16 cellular contexts compared by ENCODE assay signal in genomic region chr12:101666017-101666728, GRCh38. TPM values are rescaled to one million over a fixed set of nuclear protein-coding genes. Genes with fewer than 3 reads are reported as not detected.
DNase-seq lines count a peak whose midpoint lies in the region; ATAC-seq, FAIRE-seq and TF ChIP-seq lines count a peak whose summit lies in the region.
"Had no signal": no experiment of that assay in that cellular context is flagged by ENCODE, and none has a peak within 500 bp of the region (broad histone marks: within the 10 kb centered on the region; RNA-seq: fewer than 3 reads in every experiment).

No MANE protein-coding gene starts in this region.

- no peaks in the 10 kb centered on the region for H3K9me2 ChIP-seq in GM23338 (ENCODE audit: insufficient read depth)

- H3K4me1 Mint-ChIP-seq in GM23338, result peaks cover 34% of the 10 kb centered on the region
- peaks cover 8% of the 10 kb centered on the region for H3K4me1 Mint-ChIP-seq in central memory CD8-positive, alpha-beta T cell
- peaks cover 10% of the 10 kb centered on the region for H3K4me1 Mint-ChIP-seq in nephron progenitor cell
- H3K4me1 Mint-ChIP-seq in stimulated activated memory B cell treated with anti-CD40 and anti-IgM and Interleukin-4, amounts not matched to agents 10 μg/mL and 1 μg/mL and 100 μg/mL, for 72 hours, result peaks cover 12% of the 10 kb centered on the region
- H3K4me1 Mint-ChIP-seq in activated CD4-positive, alpha-beta T cell treated with anti-CD3 and anti-CD28 coated beads for 36 hours, result peaks cover 11% of the 10 kb centered on the region

- H3K36me3 Mint-ChIP-seq in GM23338 (ENCODE audit: low read depth) (no peaks in the 10 kb centered on the region), nephron progenitor cell (ENCODE audit: low read depth) (no peaks in the 10 kb centered on the region)
- peaks cover 3% of the 10 kb centered on the region for H3K36me3 Mint-ChIP-seq in central memory CD8-positive, alpha-beta T cell (ENCODE audit: insufficient read depth)
- no peaks in the 10 kb centered on the region for H3K36me3 Mint-ChIP-seq in stimulated activated memory B cell treated with anti-CD40 and anti-IgM and Interleukin-4, amounts not matched to agents 10 μg/mL and 1 μg/mL and 100 μg/mL, for 72 hours
- no peaks in the 10 kb centered on the region for H3K36me3 Mint-ChIP-seq in activated CD4-positive, alpha-beta T cell treated with anti-CD3 and anti-CD28 coated beads for 36 hours (ENCODE audit: low read depth)
- H3K36me3 Mint-ChIP-seq: CD8-positive, alpha-beta T cell had no signal

- no peaks in the 10 kb centered on the region for H3F3A ChIP-seq in GM23338 (replicated peaks; ENCODE audit: low read depth)

- H2AFZ ChIP-seq in GM23338, result peak overlapping the region; percentile 86

- H3K79me2 ChIP-seq in GM23338 (replicated peaks; ENCODE audit: insufficient read depth), result no peaks in the 10 kb centered on the region

- H3K27ac Mint-ChIP-seq in GM23338 (peak overlapping the region; percentile 78; the same call in 1 of the 2 replicates), nephron progenitor cell (peak overlapping the region; percentile 60)
- H3K27ac Mint-ChIP-seq in central memory CD8-positive, alpha-beta T cell (ENCODE audit: low read depth), result peak overlapping the region; percentile 8
- H3K27ac Mint-ChIP-seq in stimulated activated memory B cell treated with anti-CD40 and anti-IgM and Interleukin-4, amounts not matched to agents 10 μg/mL and 1 μg/mL and 100 μg/mL, for 72 hours, result peak overlapping the region; percentile 23
- no peak overlapping the region for H3K27ac Mint-ChIP-seq in activated CD4-positive, alpha-beta T cell treated with anti-CD3 and anti-CD28 coated beads for 36 hours
- H3K27ac Mint-ChIP-seq: CD8-positive, alpha-beta T cell had no signal

- no peaks in the 10 kb centered on the region for H3K36me3 ChIP-seq in GM23338 (ENCODE audit: insufficient read depth)
- H3K36me3 ChIP-seq: Peyer's patch had no signal

- peak overlapping the region; percentile 29; the same call in 1 of the 2 replicates for H3K4me2 ChIP-seq in GM23338
- H3K4me2 ChIP-seq: KMS-11 had no signal

- H3K9me3 Mint-ChIP-seq in GM23338, result no peaks in the 10 kb centered on the region
- H3K9me3 Mint-ChIP-seq in central memory CD8-positive, alpha-beta T cell, result no peaks in the 10 kb centered on the region
- H3K9me3 Mint-ChIP-seq in nephron progenitor cell, result no peaks in the 10 kb centered on the region
- H3K9me3 Mint-ChIP-seq in stimulated activated memory B cell treated with anti-CD40 and anti-IgM and Interleukin-4, amounts not matched to agents 10 μg/mL and 1 μg/mL and 100 μg/mL, for 72 hours, result no peaks in the 10 kb centered on the region
- H3K9me3 Mint-ChIP-seq in activated CD4-positive, alpha-beta T cell treated with anti-CD3 and anti-CD28 coated beads for 36 hours (ENCODE audit: low read depth), result no peaks in the 10 kb centered on the region
- H3K9me3 Mint-ChIP-seq: CD8-positive, alpha-beta T cell had no signal

- DNase-seq in GM23338 (ENCODE audit: low spot score) (no peak), nephron progenitor cell (peak; percentile 27), RCC 7860 (ENCODE audit: low spot score) (no peak)
- DNase-seq in central memory CD8-positive, alpha-beta T cell (ENCODE audit: low spot score in 2 of 2), result no peak
- DNase-seq in activated CD4-positive, alpha-beta T cell treated with anti-CD3 and anti-CD28 coated beads for 36 hours, result no peak
- DNase-seq: AML-193; CD8-positive, alpha-beta T cell; NCI-H1092; NCI-H1694; NCI-H446; Peyer's patch; SHP77 had no signal

- TF ChIP-seq CTCF in GM23338 (conservative IDR thresholded peaks at IDR 0.05; ENCODE audit: low read depth in 2 of 2) (no peak), nephron progenitor cell (IDR thresholded peaks at IDR 0.05) (no peak)

- no peak overlapping the region; the same call in 2 of the 3 replicates for H3K4me3 Mint-ChIP-seq in GM23338
- no peak overlapping the region for H3K4me3 Mint-ChIP-seq in central memory CD8-positive, alpha-beta T cell
- no peak overlapping the region for H3K4me3 Mint-ChIP-seq in nephron progenitor cell
- H3K4me3 Mint-ChIP-seq in stimulated activated memory B cell treated with anti-CD40 and anti-IgM and Interleukin-4, amounts not matched to agents 10 μg/mL and 1 μg/mL and 100 μg/mL, for 72 hours, result no peak overlapping the region
- H3K4me3 Mint-ChIP-seq in activated CD4-positive, alpha-beta T cell treated with anti-CD3 and anti-CD28 coated beads for 36 hours, result no peak overlapping the region
- H3K4me3 Mint-ChIP-seq: CD8-positive, alpha-beta T cell had no signal

- ATAC-seq in GM23338 (peak; percentile 33), GM18870 (IDR thresholded peaks at IDR 0.05; ENCODE audit: unreplicated experiment) (no peak)
- ATAC-seq in central memory CD8-positive, alpha-beta T cell (replicated peaks; ENCODE audit: extremely low read depth, poor library complexity, severe bottlenecking), result no peak
- no peak for ATAC-seq in stimulated activated memory B cell treated with anti-CD40 and anti-IgM and Interleukin-4, amounts not matched to agents 10 μg/mL and 1 μg/mL and 100 μg/mL, for 72 hours
- no peak for ATAC-seq in activated CD4-positive, alpha-beta T cell treated with anti-CD3 and anti-CD28 coated beads for 36 hours
- ATAC-seq: CD8-positive, alpha-beta T cell had no signal

- no peaks in the 10 kb centered on the region for H4K20me1 ChIP-seq in GM23338 (replicated peaks; ENCODE audit: insufficient read depth)

- POLR2A ChIA-PET in activated CD4-positive, alpha-beta T cell treated with anti-CD3 and anti-CD28 coated beads for 36 hours (lab: Charles Lee), result no interaction called here

- no peak overlapping the region for H3K27ac ChIP-seq in GM23338 (ENCODE audit: low read depth)
- H3K27ac ChIP-seq: KMS-11, Peyer's patch had no signal

- no peak for FAIRE-seq in RCC 7860 (lab: Jason Lieb, UNC)
- FAIRE-seq: H54 had no signal

- CTCF ChIA-PET in activated CD4-positive, alpha-beta T cell treated with anti-CD3 and anti-CD28 coated beads for 36 hours (lab: Charles Lee), result interaction anchor here (1.8 kb wide), 1 partner anchor 8 kb away, joined by 5 read pairs; no protein-coding TSS in a partner anchor

- no peaks in the 10 kb centered on the region for H3K27me3 ChIP-seq in GM23338 (ENCODE audit: insufficient read depth)
- H3K27me3 ChIP-seq: Peyer's patch had no signal

- H3K27me3 Mint-ChIP-seq in GM23338 (ENCODE audit: insufficient read depth, low read depth, poor library complexity) (no peaks in the 10 kb centered on the region), nephron progenitor cell (ENCODE audit: low read depth, poor library complexity) (peaks cover 19% of the 10 kb centered on the region)
- peaks cover 14% of the 10 kb centered on the region for H3K27me3 Mint-ChIP-seq in central memory CD8-positive, alpha-beta T cell
- no peaks in the 10 kb centered on the region for H3K27me3 Mint-ChIP-seq in stimulated activated memory B cell treated with anti-CD40 and anti-IgM and Interleukin-4, amounts not matched to agents 10 μg/mL and 1 μg/mL and 100 μg/mL, for 72 hours
- peaks cover 5% of the 10 kb centered on the region for H3K27me3 Mint-ChIP-seq in activated CD4-positive, alpha-beta T cell treated with anti-CD3 and anti-CD28 coated beads for 36 hours

- H3K4me1 ChIP-seq in GM23338 (ENCODE audit: insufficient read depth), result peaks cover 20% of the 10 kb centered on the region
- H3K4me1 ChIP-seq: Peyer's patch had no signal

- no peak overlapping the region for H3K4me3 ChIP-seq in GM23338
- H3K4me3 ChIP-seq: Peyer's patch had no signal

- intact Hi-C loops in activated CD4-positive, alpha-beta T cell treated with anti-CD3 and anti-CD28 coated beads for 36 hours (cut with DNase I, micrococcal nuclease), result no loop called here

TF ChIP-seq in GM23338, 12 proteins besides CTCF, POLR2A, EP300 and RAD21:
- TF ChIP-seq JUNB (IDR thresholded peaks at IDR 0.05; ENCODE audit: unreplicated experiment) (no peak), EZH2phosphoT487 (IDR thresholded peaks at IDR 0.05; ENCODE audit: unreplicated experiment) (no peak)

RNA-seq across cellular contexts. Expression of gene CHPT1, which starts 31.3 kb away (rescaled TPM):
- 23.0 and 42.6 TPM in 2 replicates for total RNA-seq in GM23338 (2014; rRNA removed; shearing (Covaris generic))
- polyA plus RNA-seq in GM23338 (2016; fragmentation: Nextera tagmentation; extraction: Ambion mirVana), result 22.2 and 24.1 TPM in 2 replicates
- total RNA-seq in activated CD4-positive, alpha-beta T cell treated with anti-CD3 and anti-CD28 coated beads for 36 hours, result 10 to 100 TPM; 12.2 to 15.2 TPM
